1 cellular context compared by ENCODE assay signal in the genomic region with DNA sequence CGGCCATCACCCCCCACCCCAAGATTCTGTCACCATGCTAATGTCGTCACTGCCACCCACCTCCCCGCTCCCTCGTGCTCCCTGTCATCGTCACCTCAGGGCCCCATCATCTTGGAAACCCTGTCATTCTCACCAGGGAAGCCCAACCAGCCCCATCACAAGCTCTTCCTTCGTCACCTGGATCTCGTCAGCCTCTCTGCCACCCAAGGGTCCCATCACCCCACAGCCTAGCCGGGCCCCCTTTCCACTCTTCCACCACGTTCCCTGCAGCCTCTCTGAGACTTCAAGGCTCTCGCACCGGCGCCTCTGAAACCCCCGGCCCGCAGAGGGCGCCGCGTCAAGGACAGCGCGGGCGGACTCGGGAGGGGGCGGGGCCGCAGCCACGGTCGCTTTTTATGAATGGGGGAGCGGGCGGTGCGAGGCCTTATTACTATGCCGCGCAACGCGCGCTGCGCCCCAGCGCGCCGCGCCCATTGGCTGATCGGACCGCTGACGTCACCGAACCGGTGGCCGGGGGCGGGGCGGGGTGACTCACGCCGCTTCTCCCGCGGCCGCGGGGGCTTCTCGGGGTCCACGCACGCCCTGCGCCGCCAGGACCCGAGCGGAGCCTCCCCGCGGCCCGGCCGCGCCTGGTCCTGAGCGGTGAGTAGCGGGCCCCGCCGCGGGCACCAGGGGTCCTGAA.
TF ChIP-seq lines count a peak whose summit lies in the region.

A gene with protein sequence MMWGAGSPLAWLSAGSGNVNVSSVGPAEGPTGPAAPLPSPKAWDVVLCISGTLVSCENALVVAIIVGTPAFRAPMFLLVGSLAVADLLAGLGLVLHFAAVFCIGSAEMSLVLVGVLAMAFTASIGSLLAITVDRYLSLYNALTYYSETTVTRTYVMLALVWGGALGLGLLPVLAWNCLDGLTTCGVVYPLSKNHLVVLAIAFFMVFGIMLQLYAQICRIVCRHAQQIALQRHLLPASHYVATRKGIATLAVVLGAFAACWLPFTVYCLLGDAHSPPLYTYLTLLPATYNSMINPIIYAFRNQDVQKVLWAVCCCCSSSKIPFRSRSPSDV (plus strand): TSS at position 527 of the 682 bp plus-strand sequence. CDS start 1,177 bp downstream, outside the sequence.

TF ChIP-seq in K562, 482 proteins besides CTCF, POLR2A, EP300 and RAD21 (continued from another document):
- TF ChIP-seq ZNF780A (CRISPR knock-in tag; IDR thresholded peaks at IDR 0.05) (no peak), TRIM24 (IDR thresholded peaks at IDR 0.05) (peak; percentile 50 to 66), HOXB6 (CRISPR knock-in tag; IDR thresholded peaks at IDR 0.05; ENCODE audit: borderline replicate concordance) (0 out of 2 replicates have a peak, but pooled peaks have one; percentile 52), MYNN (IDR thresholded peaks at IDR 0.05) (no peak), MYNN (CRISPR knock-in tag; IDR thresholded peaks at IDR 0.05) (no peak), GABPB2 (CRISPR knock-in tag; conservative IDR thresholded peaks at IDR 0.05) (no peak), RBM34 (IDR thresholded peaks at IDR 0.05; ENCODE audit: borderline replicate concordance, insufficient read depth, low read length) (no peak), CC2D1A (IDR thresholded peaks at IDR 0.05) (peak; percentile 36; the same call in 1 of the 2 replicates), POLR2H (tag; IDR thresholded peaks at IDR 0.05; ENCODE audit: low read depth) (no peak), CAMTA2 (CRISPR knock-in tag; conservative IDR thresholded peaks at IDR 0.05) (no peak), ZNF23 (CRISPR knock-in tag; IDR thresholded peaks at IDR 0.05) (no peak), DACH1 (IDR thresholded peaks at IDR 0.05; ENCODE audit: partially characterized antibody) (no peak), FOXA1 (IDR thresholded peaks at IDR 0.05; ENCODE audit: borderline replicate concordance) (no peak), TAF15 (IDR thresholded peaks at IDR 0.05; ENCODE audit: low read depth, low read length) (no peak), KLF1 (tag; IDR thresholded peaks at IDR 0.05) (no peak), TAL1 (IDR thresholded peaks at IDR 0.05) (0 out of 2 replicates have a peak, but pooled peaks have one; percentile 12), RCOR1 (IDR thresholded peaks at IDR 0.05; ENCODE audit: borderline replicate concordance in 1 of 2, low read depth in 2 of 2, low read length in 2 of 2) (peak in 1 of 2 experiments; percentile 71; a peak in 2 of 4 replicates)
- TF ChIP-seq, protein P1, sequence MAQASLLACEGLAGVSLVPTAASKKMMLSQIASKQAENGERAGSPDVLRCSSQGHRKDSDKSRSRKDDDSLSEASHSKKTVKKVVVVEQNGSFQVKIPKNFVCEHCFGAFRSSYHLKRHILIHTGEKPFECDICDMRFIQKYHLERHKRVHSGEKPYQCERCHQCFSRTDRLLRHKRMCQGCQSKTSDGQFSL (CRISPR knock-in tag; IDR thresholded peaks at IDR 0.05): no peak
- TF ChIP-seq, protein P1 (tag; IDR thresholded peaks at IDR 0.05): peak in 1 of 2 experiments; percentile 71; a peak in 2 of 4 replicates
- TF ChIP-seq, protein P2, sequence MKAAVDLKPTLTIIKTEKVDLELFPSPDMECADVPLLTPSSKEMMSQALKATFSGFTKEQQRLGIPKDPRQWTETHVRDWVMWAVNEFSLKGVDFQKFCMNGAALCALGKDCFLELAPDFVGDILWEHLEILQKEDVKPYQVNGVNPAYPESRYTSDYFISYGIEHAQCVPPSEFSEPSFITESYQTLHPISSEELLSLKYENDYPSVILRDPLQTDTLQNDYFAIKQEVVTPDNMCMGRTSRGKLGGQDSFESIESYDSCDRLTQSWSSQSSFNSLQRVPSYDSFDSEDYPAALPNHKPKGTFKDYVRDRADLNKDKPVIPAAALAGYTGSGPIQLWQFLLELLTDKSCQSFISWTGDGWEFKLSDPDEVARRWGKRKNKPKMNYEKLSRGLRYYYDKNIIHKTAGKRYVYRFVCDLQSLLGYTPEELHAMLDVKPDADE (conservative IDR thresholded peaks at IDR 0.05; ENCODE audit: control insufficient read depth, low read depth, low read length): no peak
- TF ChIP-seq, protein P3, sequence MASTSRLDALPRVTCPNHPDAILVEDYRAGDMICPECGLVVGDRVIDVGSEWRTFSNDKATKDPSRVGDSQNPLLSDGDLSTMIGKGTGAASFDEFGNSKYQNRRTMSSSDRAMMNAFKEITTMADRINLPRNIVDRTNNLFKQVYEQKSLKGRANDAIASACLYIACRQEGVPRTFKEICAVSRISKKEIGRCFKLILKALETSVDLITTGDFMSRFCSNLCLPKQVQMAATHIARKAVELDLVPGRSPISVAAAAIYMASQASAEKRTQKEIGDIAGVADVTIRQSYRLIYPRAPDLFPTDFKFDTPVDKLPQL (IDR thresholded peaks at IDR 0.05; ENCODE audit: extremely low read depth, insufficient read length): no peak
- TF ChIP-seq, protein P4, sequence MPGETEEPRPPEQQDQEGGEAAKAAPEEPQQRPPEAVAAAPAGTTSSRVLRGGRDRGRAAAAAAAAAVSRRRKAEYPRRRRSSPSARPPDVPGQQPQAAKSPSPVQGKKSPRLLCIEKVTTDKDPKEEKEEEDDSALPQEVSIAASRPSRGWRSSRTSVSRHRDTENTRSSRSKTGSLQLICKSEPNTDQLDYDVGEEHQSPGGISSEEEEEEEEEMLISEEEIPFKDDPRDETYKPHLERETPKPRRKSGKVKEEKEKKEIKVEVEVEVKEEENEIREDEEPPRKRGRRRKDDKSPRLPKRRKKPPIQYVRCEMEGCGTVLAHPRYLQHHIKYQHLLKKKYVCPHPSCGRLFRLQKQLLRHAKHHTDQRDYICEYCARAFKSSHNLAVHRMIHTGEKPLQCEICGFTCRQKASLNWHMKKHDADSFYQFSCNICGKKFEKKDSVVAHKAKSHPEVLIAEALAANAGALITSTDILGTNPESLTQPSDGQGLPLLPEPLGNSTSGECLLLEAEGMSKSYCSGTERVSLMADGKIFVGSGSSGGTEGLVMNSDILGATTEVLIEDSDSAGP (CRISPR knock-in tag; IDR thresholded peaks at IDR 0.05): no peak
- TF ChIP-seq, protein P5, sequence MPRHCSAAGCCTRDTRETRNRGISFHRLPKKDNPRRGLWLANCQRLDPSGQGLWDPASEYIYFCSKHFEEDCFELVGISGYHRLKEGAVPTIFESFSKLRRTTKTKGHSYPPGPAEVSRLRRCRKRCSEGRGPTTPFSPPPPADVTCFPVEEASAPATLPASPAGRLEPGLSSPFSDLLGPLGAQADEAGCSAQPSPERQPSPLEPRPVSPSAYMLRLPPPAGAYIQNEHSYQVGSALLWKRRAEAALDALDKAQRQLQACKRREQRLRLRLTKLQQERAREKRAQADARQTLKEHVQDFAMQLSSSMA (CRISPR knock-in tag; IDR thresholded peaks at IDR 0.05): no peak
